In genomic region chr14:102927346-102927877, GRCh38 we compare ENCODE assay signal across 13 cellular contexts. TPM values are rescaled to one million over a fixed set of nuclear protein-coding genes. Genes with fewer than 3 reads are reported as not detected.
DNase-seq lines count a peak whose midpoint lies in the region; ATAC-seq and TF ChIP-seq lines count a peak whose summit lies in the region.
"Had no signal": no experiment of that assay in that cellular context is flagged by ENCODE, and none has a peak within 500 bp of the region (broad histone marks: within the 10 kb centered on the region; RNA-seq: fewer than 3 reads in every experiment).

No MANE protein-coding gene starts in this region.

- no peaks in the 10 kb centered on the region for H3K36me3 Mint-ChIP-seq in activated naive CD4-positive, alpha-beta T cell treated with anti-CD3 and anti-CD28 coated beads, Interleukin-2, amount 50 U/mL, for 24 hours
- H3K36me3 Mint-ChIP-seq in effector memory CD8-positive, alpha-beta T cell (ENCODE audit: insufficient read depth) = peaks cover 3% of the 10 kb centered on the region
- no peaks in the 10 kb centered on the region for H3K36me3 Mint-ChIP-seq in type B pancreatic cell
- H3K36me3 Mint-ChIP-seq: activated CD8-positive, alpha-beta memory T cell treated with anti-CD3 and anti-CD28 coated beads, Interleukin-2, amount 10 ng/mL, durations not matched to agents 7 days and 5 days had no signal

- TF ChIP-seq CTCF in type B pancreatic cell (conservative IDR thresholded peaks at IDR 0.05) = no peak

- peak overlapping the region; percentile 55 for H3K27ac Mint-ChIP-seq in activated naive CD4-positive, alpha-beta T cell treated with anti-CD3 and anti-CD28 coated beads, Interleukin-2, amount 50 U/mL, for 24 hours
- H3K27ac Mint-ChIP-seq in effector memory CD8-positive, alpha-beta T cell = no peak overlapping the region
- H3K27ac Mint-ChIP-seq in type B pancreatic cell = peak overlapping the region; percentile 96
- H3K27ac Mint-ChIP-seq: activated CD8-positive, alpha-beta memory T cell treated with anti-CD3 and anti-CD28 coated beads, Interleukin-2, amount 10 ng/mL, durations not matched to agents 7 days and 5 days had no signal

- H3K4me1 Mint-ChIP-seq in activated naive CD4-positive, alpha-beta T cell treated with anti-CD3 and anti-CD28 coated beads, Interleukin-2, amount 50 U/mL, for 24 hours = peaks cover 10% of the 10 kb centered on the region
- peaks cover 0 to 9% of the 10 kb centered on the region in 2 donors for H3K4me1 Mint-ChIP-seq in effector memory CD8-positive, alpha-beta T cell (ENCODE audit: low read depth in 2 of 2)
- no peaks in the 10 kb centered on the region for H3K4me1 Mint-ChIP-seq in type B pancreatic cell (ENCODE audit: unreplicated experiment)

- no peaks in the 10 kb centered on the region for H3K9me3 Mint-ChIP-seq in activated naive CD4-positive, alpha-beta T cell treated with anti-CD3 and anti-CD28 coated beads, Interleukin-2, amount 50 U/mL, for 24 hours
- H3K9me3 Mint-ChIP-seq in effector memory CD8-positive, alpha-beta T cell = no peaks in the 10 kb centered on the region
- no peaks in the 10 kb centered on the region for H3K9me3 Mint-ChIP-seq in type B pancreatic cell

- ATAC-seq in effector memory CD8-positive, alpha-beta T cell (replicated peaks) = no peak
- no peak for ATAC-seq in HG03025 (IDR thresholded peaks at IDR 0.05; ENCODE audit: low FRiP score, unreplicated experiment)

- no peak for DNase-seq in activated naive CD4-positive, alpha-beta T cell treated with anti-CD3 and anti-CD28 coated beads, Interleukin-2, amount 50 U/mL, for 16 hours
- DNase-seq in effector memory CD8-positive, alpha-beta T cell = no peak
- DNase-seq in mucosa of gallbladder (ENCODE audit: low spot score) (peak; percentile 63), type B pancreatic cell (ENCODE audit: extremely low spot score, unreplicated experiment) (no peak), UCSD-AML1 (lab: John Stamatoyannopoulos, UW; ENCODE audit: unreplicated experiment) (no peak), CD1c-positive myeloid dendritic cell (ENCODE audit: extremely low spot score) (no peak)
- DNase-seq: activated CD8-positive, alpha-beta memory T cell treated with anti-CD3 and anti-CD28 coated beads, Interleukin-2, amount 10 ng/mL, durations not matched to agents 7 days and 5 days; HCEC 1CT; NCI-H748 treated with DMSO at 0.1 percent for 48 hours; stimulated activated CD4-positive, alpha-beta T cell treated with anti-CD3 and anti-CD28 coated beads, Interleukin-12 subunit alpha, Interleukin-12 subunit beta, amount 100 ng/mL, for 4 hours; T-helper 1 cell had no signal

- H3K27me3 Mint-ChIP-seq in activated naive CD4-positive, alpha-beta T cell treated with anti-CD3 and anti-CD28 coated beads, Interleukin-2, amount 50 U/mL, for 24 hours = peaks cover 4% of the 10 kb centered on the region
- H3K27me3 Mint-ChIP-seq in effector memory CD8-positive, alpha-beta T cell = peaks cover 18 to 39% of the 10 kb centered on the region in 2 donors
- peaks cover 33% of the 10 kb centered on the region for H3K27me3 Mint-ChIP-seq in type B pancreatic cell

- H3K4me3 Mint-ChIP-seq in activated naive CD4-positive, alpha-beta T cell treated with anti-CD3 and anti-CD28 coated beads, Interleukin-2, amount 50 U/mL, for 24 hours = peak overlapping the region; percentile 60
- H3K4me3 Mint-ChIP-seq in effector memory CD8-positive, alpha-beta T cell = peak overlapping the region; percentile 70
- peak overlapping the region; percentile 80 for H3K4me3 Mint-ChIP-seq in type B pancreatic cell
- H3K4me3 Mint-ChIP-seq: activated CD8-positive, alpha-beta memory T cell treated with anti-CD3 and anti-CD28 coated beads, Interleukin-2, amount 10 ng/mL, durations not matched to agents 7 days and 5 days had no signal

RNA-seq across cellular contexts. Expression of gene AMN, which starts 4.9 kb away (rescaled TPM):
- total RNA-seq in mucosa of gallbladder (204 TPM), type B pancreatic cell (ENCODE audit: low replicate concordance) (18.3 and 51.7 TPM in 2 replicates)

Comparison
In these comparisons a context has a peak if more than half of its experiments do, and no peak if none do; other contexts are left out.
1. H3K27ac Mint-ChIP-seq: peak in activated naive CD4-positive, alpha-beta T cell treated with anti-CD3 and anti-CD28 coated beads, Interleukin-2, amount 50 U/mL, for 24 hours (single experiment) and type B pancreatic cell (single experiment); none in effector memory CD8-positive, alpha-beta T cell (0 of 2).
2. Peak in every context shown above with its lines, with median percentiles within 50 percentile points of each other: H3K4me3 Mint-ChIP-seq.